ENCODE assay signal across 21 cellular contexts in genomic region chr5:31623249-31623648, GRCh38. TPM values are rescaled to one million over a fixed set of nuclear protein-coding genes. Genes with fewer than 3 reads are reported as not detected.
"Had no signal": no experiment of that assay in that cellular context is flagged by ENCODE, and none has a peak within 500 bp of the region (broad histone marks: within the 10 kb centered on the region; RNA-seq: fewer than 3 reads in every experiment).

No MANE protein-coding gene starts in this region.

- H3K27ac ChIP-seq: RWPE1 had no signal

- DNase-seq: KBM-7, MV-4-11, NCI-H1048, NCI-H1105, NCI-H1417, NCI-H1436 treated with DMSO at 0.1 percent for 48 hours, NCI-H1694, NCI-H187 treated with DMSO at 0.1 percent for 48 hours, NCI-H2029 treated with DMSO at 0.1 percent for 48 hours, NCI-H2171 treated with DMSO at 0.1 percent for 48 hours, NCI-H345, NCI-H446 treated with DMSO at 0.1 percent for 48 hours, NCI-H510A treated with DMSO at 0.1 percent for 48 hours, NCI-H526, PC-3, SHP77 had no signal

- ATAC-seq: Panc1, PC-3, SK-N-SH treated with all-trans-retinoic acid at 6 μM for 48 hours had no signal

RNA-seq across cellular contexts. Expression of gene PDZD2, which starts 15.7 kb away (rescaled TPM):
- total RNA-seq: HT-29, LHCN-M2 had no signal
